9 cellular contexts compared by ENCODE assay signal in genomic region chr18:54184836-54185235, GRCh38.
"Had no signal": no experiment of that assay in that cellular context is flagged by ENCODE, and none has a peak within 500 bp of the region (broad histone marks: within the 10 kb centered on the region; RNA-seq: fewer than 3 reads in every experiment).

No MANE protein-coding gene starts in this region.

- H3K27me3 ChIP-seq: esophagus muscularis mucosa, pancreas had no signal

- H3K4me1 ChIP-seq: esophagus muscularis mucosa, pancreas had no signal

- ATAC-seq: left cardiac atrium, pancreas had no signal

- H3K27me3 Mint-ChIP-seq: naive B cell had no signal

- H3K9me3 ChIP-seq: esophagus muscularis mucosa, pancreas had no signal

- H3K9me3 Mint-ChIP-seq: naive B cell had no signal

- H3K27ac ChIP-seq: esophagus muscularis mucosa, pancreas, VCaP had no signal

- H3K4me3 Mint-ChIP-seq: naive B cell had no signal

- DNase-seq: activated CD4-positive, alpha-beta T cell treated with anti-CD3 and anti-CD28 coated beads for 4 hours; activated effector memory CD4-positive, alpha-beta T cell treated with anti-CD3 and anti-CD28 coated beads, Interleukin-2, amount 50 U/mL, for 16 hours; left cardiac atrium; naive B cell; pancreas; stimulated activated CD4-positive, alpha-beta T cell treated with anti-CD3 and anti-CD28 coated beads, Interleukin-4, amount 100 ng/mL, for 24 hours; T-helper 9 cell had no signal

- H3K4me3 ChIP-seq: esophagus muscularis mucosa, pancreas had no signal
